Comparison of ENCODE assay signal across 15 cellular contexts in the genomic region with DNA sequence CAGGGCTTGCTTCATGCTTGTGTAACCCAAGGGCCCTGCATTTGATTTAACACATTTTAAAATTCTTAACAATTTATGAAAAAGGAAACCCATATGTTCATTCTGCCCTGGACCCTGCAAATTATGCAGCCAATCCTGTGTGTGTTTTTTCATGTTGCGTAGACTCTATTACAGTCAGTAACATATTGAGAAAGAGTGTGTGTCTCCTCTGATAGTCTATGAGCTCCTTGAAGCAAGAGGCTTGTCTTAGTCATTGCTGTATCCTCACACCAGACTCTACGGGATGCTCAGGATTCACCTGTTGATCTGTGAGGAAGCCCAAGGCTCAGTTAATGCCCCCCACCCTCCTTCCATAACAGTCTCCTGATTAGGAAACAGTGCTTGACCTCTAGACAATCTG.
DNase-seq lines count a peak whose midpoint lies in the region; ATAC-seq lines count a peak whose summit lies in the region.
"Had no signal": no experiment of that assay in that cellular context is flagged by ENCODE, and none has a peak within 500 bp of the region (broad histone marks: within the 10 kb centered on the region; RNA-seq: fewer than 3 reads in every experiment).

No MANE protein-coding gene starts in this region.

- H3K4me3 ChIP-seq in naive thymus-derived CD4-positive, alpha-beta T cell (ENCODE audit: low read length), result no peak overlapping the region
- H3K4me3 ChIP-seq: GM23248, K562, right lobe of liver, tibial nerve had no signal

- H3K4me1 ChIP-seq in naive thymus-derived CD4-positive, alpha-beta T cell (ENCODE audit: control insufficient read depth in 2 of 2, insufficient read depth in 2 of 2, low read length in 2 of 2), result peaks cover 41 to 66% of the 10 kb centered on the region in 2 donors
- H3K4me1 ChIP-seq: right lobe of liver had no signal

- peaks cover 0 to 9% (median 0%) of the 10 kb centered on the region in 11 donors for H3K9me3 Mint-ChIP-seq in naive thymus-derived CD4-positive, alpha-beta T cell

- H3K4me1 Mint-ChIP-seq in naive thymus-derived CD4-positive, alpha-beta T cell, result peaks cover 44 to 87% (median 75%) of the 10 kb centered on the region in 7 donors

- H3K27me3 ChIP-seq in naive thymus-derived CD4-positive, alpha-beta T cell (ENCODE audit: control insufficient read depth in 2 of 2, insufficient read depth in 2 of 2, low read length in 2 of 2), result no peaks in the 10 kb centered on the region
- H3K27me3 ChIP-seq: right lobe of liver, tibial nerve had no signal

- H3K27ac Mint-ChIP-seq in naive thymus-derived CD4-positive, alpha-beta T cell, result peak overlapping the region; percentile 76 to 97 (median 87)

- H3K4me3 Mint-ChIP-seq in naive thymus-derived CD4-positive, alpha-beta T cell, result peak overlapping the region; percentile 16 to 80 (median 71)

- no peaks in the 10 kb centered on the region for H3K36me3 ChIP-seq in naive thymus-derived CD4-positive, alpha-beta T cell (ENCODE audit: control insufficient read depth in 2 of 3, insufficient read depth in 3 of 3, low read length in 3 of 3)
- H3K36me3 ChIP-seq: right lobe of liver, tibial nerve, WERI-Rb-1 had no signal

- ATAC-seq in HG02970 (IDR thresholded peaks at IDR 0.05; ENCODE audit: low FRiP score, unreplicated experiment), result peak; percentile 2
- ATAC-seq in naive thymus-derived CD4-positive, alpha-beta T cell, result peak; percentile 5
- no peak for ATAC-seq in left cardiac atrium
- no peak for ATAC-seq in GM21529 (IDR thresholded peaks at IDR 0.05; ENCODE audit: unreplicated experiment)
- no peak for ATAC-seq in Right ventricle myocardium inferior
- ATAC-seq: K562 had no signal

- CTCF ChIA-PET in naive thymus-derived CD4-positive, alpha-beta T cell (lab: Charles Lee), result no interaction called here

- no peaks in the 10 kb centered on the region for H3K27me3 Mint-ChIP-seq in naive thymus-derived CD4-positive, alpha-beta T cell

- no peaks in the 10 kb centered on the region for H3K9me3 ChIP-seq in naive thymus-derived CD4-positive, alpha-beta T cell (ENCODE audit: control insufficient read depth in 2 of 3, low read length in 3 of 3)
- H3K9me3 ChIP-seq: right lobe of liver, tibial nerve had no signal

- DNase-seq in NOMO-1 treated with DMSO at 0.1 percent for 48 hours (lab: John Stamatoyannopoulos, UW; ENCODE audit: unreplicated experiment) (peak; percentile 36), NOMO-1 treated with dmso at 0.1 percent for 144 hours (lab: John Stamatoyannopoulos, UW; ENCODE audit: unreplicated experiment) (no peak), SKM-1 treated with dmso at 0.1 percent for 144 hours (lab: John Stamatoyannopoulos, UW; ENCODE audit: unreplicated experiment) (peak; percentile 54), left cardiac atrium (no peak), Right ventricle myocardium inferior (ENCODE audit: missing footprints) (no peak)
- DNase-seq in naive thymus-derived CD4-positive, alpha-beta T cell, result no peak
- DNase-seq: cortex of kidney, GM23248, right lobe of liver, WERI-Rb-1 had no signal

- intact Hi-C loops in naive thymus-derived CD4-positive, alpha-beta T cell (cut with micrococcal nuclease), result loop anchor here (1.0 to 10.0 kb wide), 17 partner anchors 10 to 1562 kb away; partner anchors contain the start of genes DMAC1 (in 2 of the 2), KDM4C (in 2 of the 2) and UHRF2 (in 1 of the 2)
- intact Hi-C loops in left cardiac atrium (cut with DNase I) (no loop called here), Right ventricle myocardium inferior (cut with DNase I) (no loop called here)

- peaks cover 0 to 21% (median 0%) of the 10 kb centered on the region in 5 donors for H3K36me3 Mint-ChIP-seq in naive thymus-derived CD4-positive, alpha-beta T cell

- H3K27ac ChIP-seq in naive thymus-derived CD4-positive, alpha-beta T cell (ENCODE audit: low read depth, low read length), result peak overlapping the region; percentile 14
- H3K27ac ChIP-seq: 22Rv1, GM23248, right lobe of liver, tibial nerve, WERI-Rb-1 had no signal

- POLR2A ChIA-PET in naive thymus-derived CD4-positive, alpha-beta T cell (lab: Charles Lee), result interaction anchor here (0.8 to 2.6 kb wide), 4 partner anchors 9 to 181 kb away, joined by 3 to 8 read pairs (median 6); no protein-coding TSS in a partner anchor

Comparison
In these comparisons a context has a peak if more than half of its experiments do, and no peak if none do; other contexts are left out.
1. DNase-seq: peak in NOMO-1 treated with DMSO at 0.1 percent for 48 hours (single experiment) and SKM-1 treated with dmso at 0.1 percent for 144 hours (single experiment); none in NOMO-1 treated with dmso at 0.1 percent for 144 hours (single experiment), naive thymus-derived CD4-positive, alpha-beta T cell (0 of 9), left cardiac atrium (single experiment) and Right ventricle myocardium inferior (single experiment).
2. ATAC-seq: peak in HG02970 (single experiment) and naive thymus-derived CD4-positive, alpha-beta T cell (single experiment); none in left cardiac atrium (0 of 2), GM21529 (single experiment) and Right ventricle myocardium inferior (single experiment).
3. intact Hi-C loops: an anchor here in naive thymus-derived CD4-positive, alpha-beta T cell (1.0 to 10.0 kb wide); none called in left cardiac atrium and Right ventricle myocardium inferior.